In the genomic region with DNA sequence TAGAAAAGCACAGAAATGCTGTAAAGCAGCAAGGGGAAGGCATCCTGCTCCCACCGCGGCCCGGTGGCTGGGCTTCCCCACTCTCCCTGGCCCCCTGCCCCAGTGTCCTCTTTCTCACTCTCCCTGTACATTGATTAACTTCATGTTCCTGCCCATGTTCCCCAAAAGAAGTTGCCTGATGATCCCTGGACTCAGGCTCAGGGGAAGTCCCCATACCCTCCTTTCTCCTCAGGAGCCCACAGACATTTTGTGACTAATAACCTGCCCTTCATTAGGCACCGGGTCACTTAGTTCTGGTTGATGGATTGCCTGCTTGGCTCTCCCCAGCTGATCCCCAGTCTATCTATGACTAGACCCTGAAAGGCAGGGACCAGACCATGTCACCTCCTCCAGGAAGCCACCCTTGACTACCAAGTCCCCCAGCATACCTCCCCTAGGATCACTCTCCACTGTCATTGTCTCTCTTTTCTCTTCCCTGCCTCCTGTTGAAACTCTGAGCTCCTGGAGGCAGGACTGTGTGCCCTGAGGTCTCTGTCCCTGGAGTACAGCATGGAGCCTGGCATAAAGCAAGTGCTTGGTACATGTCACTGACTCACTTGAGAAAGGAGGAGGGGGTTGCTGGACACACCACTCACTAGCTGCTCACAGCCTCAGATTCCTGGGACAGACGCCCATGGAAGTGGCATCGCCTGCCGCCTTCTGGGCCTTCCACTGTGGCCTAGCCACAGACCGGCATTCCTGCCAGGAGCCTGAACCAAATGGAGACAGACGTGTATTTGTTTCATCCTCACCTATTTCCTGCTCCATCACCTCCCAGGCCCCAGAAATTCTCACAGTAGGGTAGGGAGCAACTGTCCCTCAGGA, we compare ENCODE assay signal across 9 cellular contexts. TPM values are rescaled to one million over a fixed set of nuclear protein-coding genes. Genes with fewer than 3 reads are reported as not detected.
A peak's percentile ranks its signal among the peaks of the same experiment; 100 is the strongest.
DNase-seq lines count a peak whose midpoint lies in the region; ATAC-seq, FAIRE-seq and TF ChIP-seq lines count a peak whose summit lies in the region.
"Had no signal": no experiment of that assay in that cellular context is flagged by ENCODE, and none has a peak within 500 bp of the region (broad histone marks: within the 10 kb centered on the region; RNA-seq: fewer than 3 reads in every experiment).

No MANE protein-coding gene starts in this region.

- peak overlapping the region; percentile 27 for H3K27ac Mint-ChIP-seq in activated CD4-positive, alpha-beta T cell treated with anti-CD3 and anti-CD28 coated beads, Interleukin-2, amount 10 ng/mL, durations not matched to agents 24 days and 14 days

- no peak for DNase-seq in activated CD4-positive, alpha-beta T cell treated with anti-CD3 and anti-CD28 coated beads, Interleukin-2, amount 10 ng/mL, durations not matched to agents 24 days and 14 days
- DNase-seq in activated CD4-positive, alpha-beta T cell treated with anti-CD3 and anti-CD28 coated beads, Interleukin-2, amount 50 U/mL, for 4 hours: no peak
- DNase-seq in bronchial epithelial cell (ENCODE audit: low read depth): peak; percentile 79
- no peak for DNase-seq in lower lobe of right lung
- no peak for DNase-seq in transverse colon
- no peak for DNase-seq in activated gamma-delta T cell treated with Interleukin-2 at 50 U/mL for 16 hours
- no peak for DNase-seq in G401 (ENCODE audit: low spot score)
- DNase-seq in putamen (ENCODE audit: low spot score): no peak
- DNase-seq: stimulated activated naive CD4-positive, alpha-beta T cell treated with Interleukin-2 at 50 U/mL for 16 hours had no signal

- H3K27ac ChIP-seq in lower lobe of right lung: peak overlapping the region; percentile 87
- peak overlapping the region; percentile 86 to 92 (median 86) for H3K27ac ChIP-seq in transverse colon

- 67 to 100% methylated on average over 1 to 9 of the region's 9 CpGs for WGBS in transverse colon (ENCODE audit: low coverage in 1 of 2), 2 donors

- no peaks in the 10 kb centered on the region for H3K9me3 Mint-ChIP-seq in activated CD4-positive, alpha-beta T cell treated with anti-CD3 and anti-CD28 coated beads, Interleukin-2, amount 10 ng/mL, durations not matched to agents 24 days and 14 days

- no peaks in the 10 kb centered on the region for H3K27me3 ChIP-seq in bronchial epithelial cell (ENCODE audit: control insufficient read depth, insufficient read depth, low read length)
- no peaks in the 10 kb centered on the region for H3K27me3 ChIP-seq in lower lobe of right lung (ENCODE audit: low read depth)
- no peaks in the 10 kb centered on the region for H3K27me3 ChIP-seq in transverse colon

- H3K9me3 ChIP-seq in lower lobe of right lung (no peaks in the 10 kb centered on the region), transverse colon (no peaks in the 10 kb centered on the region)

- no peak overlapping the region for H3K4me3 Mint-ChIP-seq in activated CD4-positive, alpha-beta T cell treated with anti-CD3 and anti-CD28 coated beads, Interleukin-2, amount 10 ng/mL, durations not matched to agents 24 days and 14 days

- no peaks in the 10 kb centered on the region for H3K36me3 Mint-ChIP-seq in activated CD4-positive, alpha-beta T cell treated with anti-CD3 and anti-CD28 coated beads, Interleukin-2, amount 10 ng/mL, durations not matched to agents 24 days and 14 days (ENCODE audit: low read depth)

- H3K27me3 Mint-ChIP-seq in activated CD4-positive, alpha-beta T cell treated with anti-CD3 and anti-CD28 coated beads, Interleukin-2, amount 10 ng/mL, durations not matched to agents 24 days and 14 days: peaks cover 5% of the 10 kb centered on the region

- no peak for TF ChIP-seq CTCF in bronchial epithelial cell (IDR thresholded peaks at IDR 0.05; ENCODE audit: insufficient read depth, low read length, severe bottlenecking)
- TF ChIP-seq CTCF in lower lobe of right lung (IDR thresholded peaks at IDR 0.05): no peak
- no peak for TF ChIP-seq CTCF in transverse colon (IDR thresholded peaks at IDR 0.05)

- peaks cover 12% of the 10 kb centered on the region for H3K4me1 Mint-ChIP-seq in activated CD4-positive, alpha-beta T cell treated with anti-CD3 and anti-CD28 coated beads, Interleukin-2, amount 10 ng/mL, durations not matched to agents 24 days and 14 days

- FAIRE-seq in bronchial epithelial cell (lab: Jason Lieb, UNC): no peak

- peak in 1 of 2 donors; percentile 3 for ATAC-seq in lower lobe of right lung

- H3K4me3 ChIP-seq in bronchial epithelial cell (ENCODE audit: low read depth, low read length) (no peak overlapping the region), lower lobe of right lung (no peak overlapping the region), transverse colon (no peak overlapping the region)

- H3K4me1 ChIP-seq in lower lobe of right lung (peaks cover 76% of the 10 kb centered on the region), transverse colon (peaks cover 27 to 67% (median 55%) of the 10 kb centered on the region in 4 donors)

- TF ChIP-seq POLR2A in transverse colon (IDR thresholded peaks at IDR 0.05): no peak

- H3K36me3 ChIP-seq in bronchial epithelial cell (ENCODE audit: control insufficient read depth, insufficient read depth, low read length) (no peaks in the 10 kb centered on the region), lower lobe of right lung (no peaks in the 10 kb centered on the region), transverse colon (no peaks in the 10 kb centered on the region)

- no peak for TF ChIP-seq EP300 in transverse colon (IDR thresholded peaks at IDR 0.05; ENCODE audit: low read depth)

- intact Hi-C loops in activated CD4-positive, alpha-beta T cell treated with anti-CD3 and anti-CD28 coated beads, Interleukin-2, amount 10 ng/mL, durations not matched to agents 24 days and 14 days (cut with micrococcal nuclease): no loop called here
- intact Hi-C loops in lower lobe of right lung (cut with DNase I) (no loop called here), transverse colon (cut with DNase I; ENCODE audit: low total_unique reads) (no loop called here)

- in situ Hi-C loops in transverse colon (cut with MboI; ENCODE audit: low pct_ligation_motif_present in 1 of 4, low pct_unique_long_range_greater_than_20kb in 1 of 4, low sequenced_read_pairs in 3 of 4) (no loop called here), G401 (cut with HindIII; ENCODE audit: low sequenced_read_pairs) (no loop called here)

RNA-seq across cellular contexts. Expression of a gene that starts 13.5 kb away (rescaled TPM):
- total RNA-seq in activated CD4-positive, alpha-beta T cell treated with anti-CD3 and anti-CD28 coated beads, Interleukin-2, amount 10 ng/mL, durations not matched to agents 24 days and 14 days: 1.2 and 1.8 TPM in 2 replicates
- 33.7 and 87.8 TPM in 2 replicates for total RNA-seq in bronchial epithelial cell
- total RNA-seq in lower lobe of right lung: 82.7 TPM
- total RNA-seq in transverse colon: 100 to 1,000 TPM; 205 to 499 (median 299) TPM
- total RNA-seq in G401 (2014; rRNA removed; shearing (Covaris generic)): 0.92 and 1.5 TPM in 2 replicates

Comparison
In these comparisons a context has a peak if more than half of its experiments do, and no peak if none do; other contexts are left out.
1. RNA of a gene that starts 13.5 kb away (total RNA-seq): 205 to 499 TPM in transverse colon, 82.7 TPM in lower lobe of right lung (single experiment) and 33.7 to 87.8 TPM in bronchial epithelial cell; 0.92 to 1.5 TPM in G401 and 1.2 to 1.8 TPM in activated CD4-positive, alpha-beta T cell treated with anti-CD3 and anti-CD28 coated beads, Interleukin-2, amount 10 ng/mL, durations not matched to agents 24 days and 14 days; every median in the first group is over 10 times any median in the second.